8 cellular contexts compared by ENCODE assay signal in genomic region chr10:119205926-119206602, GRCh38. TPM values are rescaled to one million over a fixed set of nuclear protein-coding genes. Genes with fewer than 3 reads are reported as not detected.
DNase-seq lines count a peak whose midpoint lies in the region; ATAC-seq and TF ChIP-seq lines count a peak whose summit lies in the region.

No MANE protein-coding gene starts in this region.

- 27% methylated on average over 16 of the region's 16 CpGs for WGBS in right cardiac atrium

- ATAC-seq in HG02678 (IDR thresholded peaks at IDR 0.05; ENCODE audit: unreplicated experiment): peak; percentile 21
- ATAC-seq in right cardiac atrium: peak; percentile 42 to 66

- no peaks in the 10 kb centered on the region for H3K27me3 ChIP-seq in adipocyte (replicated peaks; ENCODE audit: control insufficient read depth, insufficient read depth, low read length)
- H3K27me3 ChIP-seq in right cardiac atrium (ENCODE audit: control insufficient read depth, insufficient read depth): no peaks in the 10 kb centered on the region

- no peaks in the 10 kb centered on the region for H3K9me3 ChIP-seq in adipocyte (ENCODE audit: control insufficient read depth, low read length)
- no peaks in the 10 kb centered on the region for H3K9me3 ChIP-seq in right cardiac atrium (ENCODE audit: control insufficient read depth, low read length)

- no peaks in the 10 kb centered on the region for H3K36me3 ChIP-seq in adipocyte (ENCODE audit: control insufficient read depth, insufficient read depth, low read length, severe bottlenecking)

- H3K4me1 ChIP-seq in adipocyte (ENCODE audit: control insufficient read depth, insufficient read depth, low read length): peaks cover 35% of the 10 kb centered on the region
- no peaks in the 10 kb centered on the region for H3K4me1 ChIP-seq in right cardiac atrium (ENCODE audit: control insufficient read depth, insufficient read depth, low read length)

- intact Hi-C loops in right cardiac atrium (cut with DNase I): loop anchor here in 3 of 4 donors (5.0 to 10.0 kb wide), 6 partner anchors 66 to 239 kb away; no protein-coding TSS in a partner anchor

- TF ChIP-seq CTCF in RWPE1 (conservative IDR thresholded peaks at IDR 0.05; ENCODE audit: low read depth) (no peak), retinal pigment epithelial cell (conservative IDR thresholded peaks at IDR 0.05; ENCODE audit: low read depth, low read length) (no peak)

- peak overlapping the region; percentile 86 for H3K9ac ChIP-seq in adipocyte (ENCODE audit: low read length)

- peak overlapping the region; percentile 77; the same call in 1 of the 2 replicates for H3K4me3 ChIP-seq in GM08714 (ENCODE audit: low read length)
- peak overlapping the region; percentile 95 for H3K4me3 ChIP-seq in adipocyte (ENCODE audit: low read length)
- peak overlapping the region; percentile 72 for H3K4me3 ChIP-seq in right cardiac atrium (ENCODE audit: low read length)
- H3K4me3 ChIP-seq in retinal pigment epithelial cell (ENCODE audit: low read length): peak overlapping the region; percentile 41

- DNase-seq in RWPE1 (ENCODE audit: low spot score) (no peak), adipocyte (ENCODE audit: low read depth) (no peak), right cardiac atrium (peak; percentile 88 to 94 (median 91)), retinal pigment epithelial cell (ENCODE audit: low read depth) (no peak), GOT3 (lab: John Stamatoyannopoulos, UW) (no peak), NCI-H128 (lab: John Stamatoyannopoulos, UW; ENCODE audit: unreplicated experiment) (no peak)

- CTCF ChIA-PET in RWPE1 (lab: Yijun Ruan, JAX): interaction anchor here (0.6 to 2.2 kb wide), 27 partner anchors 8 to 389 kb away, joined by 3 to 27 read pairs (median 4); no protein-coding TSS in a partner anchor

- POLR2A ChIA-PET in RWPE1 (lab: Yijun Ruan, JAX; ENCODE audit: low non-redundant PET): interaction anchor here (0.5 kb wide), 1 partner anchor 285 kb away, joined by 3 read pairs; no protein-coding TSS in a partner anchor

- H3K27ac ChIP-seq in RWPE1 (peak overlapping the region; percentile 91), right cardiac atrium (ENCODE audit: low read length) (peak overlapping the region; percentile 93)

RNA-seq across cellular contexts. Expression of gene GRK5, which starts 1.3 kb away (rescaled TPM):
- 10 to 100 TPM; 45.2 to 89.9 (median 60.7) TPM for total RNA-seq in right cardiac atrium
- polyA plus RNA-seq in right cardiac atrium: 31.3 TPM

RNA-seq across cellular contexts. Expression of gene PRDX3, which starts 27.5 kb away (rescaled TPM):
- 100 to 1,000 TPM; 163 to 198 (median 190) TPM for total RNA-seq in right cardiac atrium
- 233 TPM for polyA plus RNA-seq in right cardiac atrium

RNA-seq across cellular contexts. Expression of gene SFXN4, which starts 40.5 kb away (rescaled TPM):
- 10 to 100 TPM; 36.8 to 46.8 (median 41.0) TPM for total RNA-seq in right cardiac atrium
- 42.3 TPM for polyA plus RNA-seq in right cardiac atrium

Comparison
In these comparisons a context has a peak if more than half of its experiments do, and no peak if none do; other contexts are left out.
1. H3K4me3 ChIP-seq: peak in every context shown above with its lines; median percentile 95 in adipocyte; 77 in GM08714; 72 in right cardiac atrium; 41 in retinal pigment epithelial cell.
2. DNase-seq: peak in right cardiac atrium (3 of 3); none in RWPE1 (single experiment), adipocyte (single experiment), retinal pigment epithelial cell (single experiment), GOT3 (single experiment) and NCI-H128 (single experiment).